In the genomic region with DNA sequence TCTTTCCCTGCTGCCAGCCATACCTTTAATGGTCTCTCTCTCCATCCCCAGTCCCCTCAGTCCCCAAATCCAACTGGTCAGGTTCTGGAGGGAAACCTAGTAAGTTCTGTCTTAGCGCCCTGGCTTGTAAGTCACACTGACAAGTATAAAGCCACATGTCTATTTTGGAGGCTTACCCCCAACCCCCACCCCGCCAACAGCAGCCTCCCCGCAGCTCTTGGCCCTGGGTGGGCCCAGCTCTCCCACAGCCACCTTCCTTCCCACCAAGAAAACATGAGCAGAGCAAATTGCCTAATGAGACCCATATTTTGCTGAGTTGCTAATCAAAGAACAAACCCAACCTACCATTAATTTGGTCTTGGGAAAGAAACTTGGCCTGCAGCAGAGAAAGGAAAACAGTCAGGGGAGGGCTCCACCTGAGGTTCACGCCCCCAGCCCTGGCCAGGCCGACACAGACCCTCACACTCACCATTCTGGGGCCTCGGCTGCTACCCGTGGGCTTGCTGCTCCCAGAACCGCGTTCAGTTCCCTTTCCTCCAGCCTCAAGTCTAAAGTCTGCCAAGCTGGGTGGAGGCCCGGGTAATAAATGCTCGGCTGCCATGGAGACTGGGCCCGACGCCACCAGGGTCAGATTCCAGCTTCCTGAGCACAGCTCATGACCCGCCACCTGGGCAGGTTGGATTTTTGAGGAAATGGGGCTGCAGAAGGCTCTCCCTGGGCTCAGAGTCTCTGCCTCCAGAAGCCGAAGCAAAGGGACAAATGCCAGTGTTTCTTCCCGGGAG, we compare ENCODE assay signal across 7 cellular contexts. TPM values are rescaled to one million over a fixed set of nuclear protein-coding genes. Genes with fewer than 3 reads are reported as not detected.
DNase-seq lines count a peak whose midpoint lies in the region; ATAC-seq, FAIRE-seq and TF ChIP-seq lines count a peak whose summit lies in the region.

A gene with protein sequence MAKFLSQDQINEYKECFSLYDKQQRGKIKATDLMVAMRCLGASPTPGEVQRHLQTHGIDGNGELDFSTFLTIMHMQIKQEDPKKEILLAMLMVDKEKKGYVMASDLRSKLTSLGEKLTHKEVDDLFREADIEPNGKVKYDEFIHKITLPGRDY (minus strand): TSS at position 557 of the 782 bp plus-strand sequence. CDS start 85 bp downstream, at position 472.

- no peak within 1 kb of the TSS for H4K8ac ChIP-seq in IMR-90 (ENCODE audit: low read depth in 2 of 2, low read length in 2 of 2)

- no peak within 1 kb of the TSS for H4K91ac ChIP-seq in IMR-90 (ENCODE audit: insufficient read depth, low read depth, low read length)

- no peak within 1 kb of the TSS for H2AK5ac ChIP-seq in IMR-90 (ENCODE audit: low read depth, low read length)

- no peak for TF ChIP-seq POLR2A in IMR-90 (IDR thresholded peaks at IDR 0.05; ENCODE audit: low read depth, low read length)
- TF ChIP-seq POLR2A in suprapubic skin (IDR thresholded peaks at IDR 0.05) = no peak

- TF ChIP-seq RAD21 in IMR-90 (IDR thresholded peaks at IDR 0.05; ENCODE audit: low read length) = no peak

- no peak within 1 kb of the TSS for H3K56ac ChIP-seq in IMR-90 (ENCODE audit: extremely low read depth, insufficient read depth, low read length)

- dilution Hi-C loops in IMR-90 (cut with HindIII; ENCODE audit: low sequenced_read_pairs, unreplicated experiment) (no loop called here), keratinocyte (cut with MboI; ENCODE audit: extremely low pct_ligation_motif_present, low sequenced_read_pairs) (no loop called here)

- no peak within 1 kb of the TSS for H2BK5ac ChIP-seq in IMR-90 (ENCODE audit: low read depth, low read length, poor library complexity, severe bottlenecking)

- H3K27me3 ChIP-seq in IMR-90 (ENCODE audit: control insufficient read depth, insufficient read depth, low read length) (no peaks in the 10 kb centered on the region), keratinocyte (ENCODE audit: control insufficient read depth, extremely low read depth, insufficient read depth, low read length) (no peaks in the 10 kb centered on the region), suprapubic skin (no peaks in the 10 kb centered on the region)

- no peak within 1 kb of the TSS for H2BK15ac ChIP-seq in IMR-90 (ENCODE audit: low read depth, low read length)

- no peak within 1 kb of the TSS for H4K5ac ChIP-seq in IMR-90 (ENCODE audit: low read depth, low read length)

- H3K4me2 ChIP-seq in IMR-90 (ENCODE audit: low read depth, low read length) (no peak within 1 kb of the TSS), keratinocyte (ENCODE audit: control insufficient read depth, extremely low read depth, insufficient read depth, low read depth, low read length) (peak within 1 kb of the TSS; percentile 45)

- peak; percentile 34 for FAIRE-seq in keratinocyte (lab: Jason Lieb, UNC)

- peaks cover 4 to 18% of the 10 kb centered on the region in 2 experiments; a peak in 2 of 4 replicates for H3K79me1 ChIP-seq in IMR-90 (ENCODE audit: low read depth in 1 of 2, low read length in 2 of 2)

- TF ChIP-seq CTCF in IMR-90 (conservative IDR thresholded peaks at IDR 0.05; ENCODE audit: low read depth, low read length) (no peak), keratinocyte (optimal IDR thresholded peaks at IDR 0.05 in 1 of 3, IDR thresholded peaks at IDR 0.05 in 1 of 3, conservative IDR thresholded peaks at IDR 0.05 in 1 of 3; ENCODE audit: extremely low read depth in 1 of 3, insufficient read depth in 2 of 3, low read length in 3 of 3) (no peak), suprapubic skin (IDR thresholded peaks at IDR 0.05) (no peak)

- no peak within 1 kb of the TSS for H2AK9ac ChIP-seq in IMR-90 (replicated peaks; ENCODE audit: low read depth, low read length, poor library complexity)

- CTCF ChIA-PET in IMR-90 (lab: Yijun Ruan, JAX) = no interaction called here

- intact Hi-C loops in IMR-90 (cut with micrococcal nuclease) = no loop called here

- H2AFZ ChIP-seq in IMR-90 (replicated peaks; ENCODE audit: low read length, poor library complexity) = peak within 1 kb of the TSS; percentile 9
- H2AFZ ChIP-seq in keratinocyte (ENCODE audit: control insufficient read depth, low read length) = no peak within 1 kb of the TSS

- in situ Hi-C loops in IMR-90 (cut with MboI; ENCODE audit: low sequenced_read_pairs) = no loop called here

- no peak within 1 kb of the TSS for H3K14ac ChIP-seq in IMR-90 (replicated peaks; ENCODE audit: low read depth, low read length)

- TF ChIP-seq EP300 in suprapubic skin (IDR thresholded peaks at IDR 0.05) = no peak

- H4K20me1 ChIP-seq in IMR-90 (ENCODE audit: insufficient read depth, low read length) (0 out of 2 replicates have a peak, but pooled peaks cover 5% of the 10 kb centered on the region), keratinocyte (ENCODE audit: control insufficient read depth, extremely low read depth, insufficient read depth, low read length) (no peaks in the 10 kb centered on the region)

- H3K9me3 ChIP-seq in IMR-90 (ENCODE audit: control insufficient read depth, insufficient read depth, low read length) = no peaks in the 10 kb centered on the region
- H3K9me3 ChIP-seq in keratinocyte (ENCODE audit: control insufficient read depth, low read depth, low read length) = no peaks in the 10 kb centered on the region
- no peaks in the 10 kb centered on the region for H3K9me3 ChIP-seq in suprapubic skin

- no peak for DNase-seq in IMR-90
- peak; percentile 50 for DNase-seq in UCSD-AML1 (lab: John Stamatoyannopoulos, UW; ENCODE audit: unreplicated experiment)
- no peak for DNase-seq in keratinocyte (ENCODE audit: low read depth, low spot score)
- peak; percentile 82 to 86 for DNase-seq in suprapubic skin (ENCODE audit: low spot score in 2 of 2)
- DNase-seq in SHP77 treated with DMSO at 0.1 percent for 48 hours (lab: John Stamatoyannopoulos, UW) = no peak
- no peak for DNase-seq in RKO (ENCODE audit: low spot score)

- H3K79me2 ChIP-seq in keratinocyte (ENCODE audit: control insufficient read depth, insufficient read depth, low read length) = no peaks in the 10 kb centered on the region

- H3K4ac ChIP-seq in IMR-90 (ENCODE audit: low read depth, low read length) = no peak within 1 kb of the TSS

- POLR2A ChIA-PET in IMR-90 (lab: Charles Lee; ENCODE audit: unreplicated experiment) = no interaction called here

- 32% methylated on average over 5 of the region's 16 CpGs; no CpG with 5 or more reads in 1 of the 2 experiments for WGBS in IMR-90 (ENCODE audit: extremely low coverage in 2 of 2, insufficient read length in 1 of 2), 2 experiments
- WGBS in suprapubic skin = 47% methylated on average over 3 of the region's 16 CpGs

- H3K4me3 ChIP-seq in IMR-90 (ENCODE audit: insufficient read depth, low read depth, low read length) = no peak within 1 kb of the TSS
- H3K4me3 ChIP-seq in keratinocyte (ENCODE audit: control insufficient read depth in 2 of 3, extremely low read depth in 1 of 3, insufficient read depth in 2 of 3, low read depth in 1 of 3, low read length in 3 of 3) = peak within 1 kb of the TSS in 2 of 3 experiments; percentile 14 to 36
- H3K4me3 ChIP-seq in suprapubic skin = peak within 1 kb of the TSS; percentile 33

- H3K9me1 ChIP-seq in IMR-90 (ENCODE audit: insufficient read depth, low read length) = no peaks in the 10 kb centered on the region; the same call in 1 of the 2 replicates
- no peaks in the 10 kb centered on the region for H3K9me1 ChIP-seq in keratinocyte (ENCODE audit: control insufficient read depth, extremely low read depth, insufficient read depth, low read length)

- no TSS peak for BruUV-seq in IMR-90 (replicated peaks; lab: Mats Ljungman, UMichigan)

- no peak within 1 kb of the TSS for H3K27ac ChIP-seq in IMR-90 (ENCODE audit: insufficient read depth, low read length)
- H3K27ac ChIP-seq in keratinocyte (ENCODE audit: control insufficient read depth, insufficient read depth, low read length) = no peak within 1 kb of the TSS
- peak within 1 kb of the TSS; percentile 48 for H3K27ac ChIP-seq in suprapubic skin

- H3K9ac ChIP-seq in IMR-90 (ENCODE audit: low read depth, low read length) (no peak within 1 kb of the TSS), keratinocyte (ENCODE audit: control insufficient read depth, extremely low read depth, insufficient read depth, low read length) (peak within 1 kb of the TSS; percentile 29)

- no peak within 1 kb of the TSS for H2BK20ac ChIP-seq in IMR-90 (ENCODE audit: low read depth, low read length)

- H3K23ac ChIP-seq in IMR-90 (ENCODE audit: low read depth, low read length) = no peak within 1 kb of the TSS

- 0 out of 2 replicates have a peak, but pooled peaks cover 2% of the 10 kb centered on the region for H3K36me3 ChIP-seq in IMR-90 (ENCODE audit: control insufficient read depth, insufficient read depth, low read length)
- H3K36me3 ChIP-seq in keratinocyte (ENCODE audit: control insufficient read depth in 2 of 2, extremely low read depth in 1 of 2, insufficient read depth in 2 of 2, low read length in 2 of 2) = peaks cover 0 to 3% of the 10 kb centered on the region in 2 experiments
- peaks cover 6% of the 10 kb centered on the region for H3K36me3 ChIP-seq in suprapubic skin

- H3K18ac ChIP-seq in IMR-90 (ENCODE audit: low read depth, low read length) = no peak within 1 kb of the TSS

- peaks cover 3% of the 10 kb centered on the region; the same call in 1 of the 2 replicates for H3K4me1 ChIP-seq in IMR-90 (ENCODE audit: control insufficient read depth, insufficient read depth, low read length)
- H3K4me1 ChIP-seq in keratinocyte (ENCODE audit: control insufficient read depth, extremely low read depth, insufficient read depth, low read length) = peaks cover 21% of the 10 kb centered on the region
- H3K4me1 ChIP-seq in suprapubic skin = peaks cover 40% of the 10 kb centered on the region

- H2BK120ac ChIP-seq in IMR-90 (ENCODE audit: low read depth, low read length) = no peak within 1 kb of the TSS

- ATAC-seq in IMR-90 (ENCODE audit: low read depth) = peak; percentile 22
- no peak for ATAC-seq in GM21381 (IDR thresholded peaks at IDR 0.05; ENCODE audit: unreplicated experiment)

TF ChIP-seq in IMR-90, 13 proteins besides CTCF, POLR2A, EP300 and RAD21 (continues in another document):
- TF ChIP-seq RCOR1 (IDR thresholded peaks at IDR 0.05; ENCODE audit: insufficient replicate concordance, low read length) (no peak), CHD1 (IDR thresholded peaks at IDR 0.05; ENCODE audit: low read depth, low read length) (no peak), CEBPB (IDR thresholded peaks at IDR 0.05; ENCODE audit: low read depth, low read length) (no peak)

RNA-seq across cellular contexts. Expression of the gene that starts here (rescaled TPM):
- 0.36 and 0.56 TPM in 2 replicates for total RNA-seq in IMR-90 (2012; rRNA removed)
- 0.89 and 1.3 TPM in 2 replicates for polyA plus RNA-seq in IMR-90 (2012; rRNA removed)
- 0.25 and 0.43 TPM in 2 replicates for polyA plus RNA-seq in IMR-90 (2012; cell fraction: cytosol; rRNA removed)
- 2.5 and 7.9 TPM in 2 replicates for polyA plus RNA-seq in IMR-90 (2012; cell fraction: nucleus; rRNA removed; ENCODE audit: low replicate concordance)
- 3.0 to 7.0 TPM (median 3.3 TPM) in 3 replicates for polyA plus RNA-seq in keratinocyte
- 5.4 TPM for polyA plus RNA-seq in keratinocyte (2011; ENCODE audit: low read depth)
- polyA plus RNA-seq in keratinocyte (2011; cell fraction: cytosol; rRNA removed) = 2.7 and 2.8 TPM in 2 replicates
- 8.1 and 11.7 TPM in 2 replicates for polyA plus RNA-seq in keratinocyte (2011; cell fraction: nucleus; rRNA removed)
- 5.1 and 5.4 TPM in 2 replicates for polyA plus RNA-seq in keratinocyte (2012; ENCODE audit: low replicate concordance)
- polyA minus RNA-seq in keratinocyte = 0.53 to 3.1 TPM (median 1.2 TPM) in 3 replicates
- polyA minus RNA-seq in keratinocyte (2011; cell fraction: cytosol; rRNA and poly(A)+ RNA removed) = not detected
- polyA minus RNA-seq in keratinocyte (2011; cell fraction: nucleus; rRNA and poly(A)+ RNA removed) = 1.7 and 2.6 TPM in 2 replicates
- 10 to 100 TPM in 1 of 4 donors, 1 to 10 TPM in 3; 2.4 to 13.6 (median 4.8) TPM for total RNA-seq in suprapubic skin

Comparison
In these comparisons a context has a peak if more than half of its experiments do, and no peak if none do; other contexts are left out.
1. DNase-seq: peak in UCSD-AML1 (single experiment) and suprapubic skin (2 of 2); none in IMR-90 (single experiment), keratinocyte (single experiment), SHP77 treated with DMSO at 0.1 percent for 48 hours (single experiment) and RKO (single experiment).